In genomic region chr5:131068893-131069643, GRCh38 we compare ENCODE assay signal across 8 cellular contexts.
DNase-seq lines count a peak whose midpoint lies in the region; ATAC-seq and TF ChIP-seq lines count a peak whose summit lies in the region.

No MANE protein-coding gene starts in this region.

- DNase-seq in UCSD-AML1 (lab: John Stamatoyannopoulos, UW; ENCODE audit: unreplicated experiment) (peak; percentile 29), lower lobe of right lung (no peak), mucosa of gallbladder (ENCODE audit: low spot score) (no peak), NCI-H2107 treated with DMSO at 0.1 percent for 48 hours (lab: John Stamatoyannopoulos, UW; ENCODE audit: unreplicated experiment) (no peak)
- peak; percentile 2 to 34 (median 28) for DNase-seq in effector memory CD4-positive, alpha-beta T cell
- peak; percentile 5 to 9 for DNase-seq in stimulated activated CD8-positive, alpha-beta memory T cell treated with anti-CD3 and anti-CD28 coated beads, Interleukin-15, amount 100 ng/mL, for 4 hours (ENCODE audit: low read depth in 2 of 2)

- H3K36me3 ChIP-seq in effector memory CD4-positive, alpha-beta T cell (ENCODE audit: control insufficient read depth, insufficient read depth, low read length), result no peaks in the 10 kb centered on the region
- no peaks in the 10 kb centered on the region for H3K36me3 ChIP-seq in lower lobe of right lung

- ATAC-seq in GM18873 (IDR thresholded peaks at IDR 0.05; ENCODE audit: low FRiP score, unreplicated experiment), result peak; percentile 95
- ATAC-seq in HG02885 (IDR thresholded peaks at IDR 0.05; ENCODE audit: poor library complexity, unreplicated experiment), result peak; percentile 92
- no peak for ATAC-seq in lower lobe of right lung

- no peak for TF ChIP-seq CTCF in lower lobe of right lung (IDR thresholded peaks at IDR 0.05)

- intact Hi-C loops in lower lobe of right lung (cut with DNase I), result no loop called here

- H3K27me3 ChIP-seq in effector memory CD4-positive, alpha-beta T cell (replicated peaks; ENCODE audit: control insufficient read depth, insufficient read depth, low read length, poor library complexity, severe bottlenecking), result no peaks in the 10 kb centered on the region
- H3K27me3 ChIP-seq in lower lobe of right lung (ENCODE audit: low read depth), result no peaks in the 10 kb centered on the region

- H3K4me1 ChIP-seq in effector memory CD4-positive, alpha-beta T cell (ENCODE audit: control insufficient read depth, insufficient read depth, low read length, poor library complexity, severe bottlenecking), result peaks cover 9% of the 10 kb centered on the region
- H3K4me1 ChIP-seq in lower lobe of right lung, result no peaks in the 10 kb centered on the region

- H3K27ac ChIP-seq in effector memory CD4-positive, alpha-beta T cell (ENCODE audit: insufficient read depth, low read length, poor library complexity, severe bottlenecking), result peak overlapping the region; percentile 29
- no peak overlapping the region for H3K27ac ChIP-seq in lower lobe of right lung

- no peak overlapping the region for H3K4me3 ChIP-seq in effector memory CD4-positive, alpha-beta T cell (ENCODE audit: insufficient read depth, low read depth, low read length, poor library complexity, severe bottlenecking)
- H3K4me3 ChIP-seq in lower lobe of right lung, result no peak overlapping the region

- no peaks in the 10 kb centered on the region for H3K9me3 ChIP-seq in effector memory CD4-positive, alpha-beta T cell (ENCODE audit: control insufficient read depth, low read length)
- H3K9me3 ChIP-seq in lower lobe of right lung, result peaks cover 13% of the 10 kb centered on the region

Comparison
In these comparisons a context has a peak if more than half of its experiments do, and no peak if none do; other contexts are left out.
1. ATAC-seq: peak in GM18873 (single experiment) and HG02885 (single experiment); none in lower lobe of right lung (0 of 2).
2. DNase-seq: peak in UCSD-AML1 (single experiment), effector memory CD4-positive, alpha-beta T cell (3 of 3) and stimulated activated CD8-positive, alpha-beta memory T cell treated with anti-CD3 and anti-CD28 coated beads, Interleukin-15, amount 100 ng/mL, for 4 hours (2 of 2); none in lower lobe of right lung (single experiment), mucosa of gallbladder (single experiment) and NCI-H2107 treated with DMSO at 0.1 percent for 48 hours (single experiment).